Comparison of ENCODE assay signal across 11 cellular contexts in the genomic region with DNA sequence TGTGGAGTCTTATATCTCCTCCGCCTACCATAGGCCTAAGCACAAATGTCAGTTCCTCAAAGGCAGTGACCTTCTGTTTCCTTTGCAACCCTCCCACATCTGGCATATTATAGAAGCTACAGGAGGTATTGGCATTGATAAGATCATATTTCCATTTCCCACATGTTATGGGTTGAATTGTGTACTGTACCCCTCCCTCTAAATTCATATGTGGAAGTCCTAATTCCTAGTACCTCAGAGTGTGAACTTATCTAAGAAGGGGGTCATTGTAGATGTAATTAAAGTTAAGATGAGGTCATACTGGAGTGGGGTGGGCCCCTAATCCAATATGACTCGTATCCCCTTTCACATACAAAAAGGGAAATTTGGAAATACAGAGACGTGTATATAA. TPM values are rescaled to one million over a fixed set of nuclear protein-coding genes. Genes with fewer than 3 reads are reported as not detected.
DNase-seq lines count a peak whose midpoint lies in the region; ATAC-seq and TF ChIP-seq lines count a peak whose summit lies in the region.
"Had no signal": no experiment of that assay in that cellular context is flagged by ENCODE, and none has a peak within 500 bp of the region (broad histone marks: within the 10 kb centered on the region; RNA-seq: fewer than 3 reads in every experiment).

No MANE protein-coding gene starts in this region.

- H3K27me3 ChIP-seq in OCI-LY3 (ENCODE audit: low read depth, low read length) (no peaks in the 10 kb centered on the region), Karpas-422 (ENCODE audit: low read length) (no peaks in the 10 kb centered on the region)

- H3K4me2 ChIP-seq in OCI-LY3 (ENCODE audit: low read length) (peak overlapping the region; percentile 47), Karpas-422 (ENCODE audit: low read depth, low read length, poor library complexity, severe bottlenecking) (no peak overlapping the region)

- H3K4me3 ChIP-seq in OCI-LY3 (ENCODE audit: low read length) (peak overlapping the region; percentile 5), Karpas-422 (ENCODE audit: low read length) (no peak overlapping the region)

- H3K36me3 ChIP-seq in OCI-LY3 (replicated peaks; ENCODE audit: low read depth, low read length): no peaks in the 10 kb centered on the region
- H3K36me3 ChIP-seq in Karpas-422 (ENCODE audit: insufficient read depth, low read length): no peaks in the 10 kb centered on the region

- H2AFZ ChIP-seq in OCI-LY3 (ENCODE audit: low read depth, low read length): peak overlapping the region; percentile 69
- no peak overlapping the region for H2AFZ ChIP-seq in Karpas-422 (ENCODE audit: low read length)

- H3K27ac Mint-ChIP-seq in activated naive CD4-positive, alpha-beta T cell treated with anti-CD3 and anti-CD28 coated beads, Interleukin-2, amount 50 U/mL, for 72 hours: peak overlapping the region; percentile 31 to 86

- no peaks in the 10 kb centered on the region for H3K9me3 ChIP-seq in OCI-LY3 (ENCODE audit: insufficient read depth, low read length)
- no peaks in the 10 kb centered on the region for H3K9me3 ChIP-seq in Karpas-422 (ENCODE audit: low read length)

- peaks cover 5 to 17% of the 10 kb centered on the region in 2 donors for H3K36me3 Mint-ChIP-seq in activated naive CD4-positive, alpha-beta T cell treated with anti-CD3 and anti-CD28 coated beads, Interleukin-2, amount 50 U/mL, for 72 hours

- no peaks in the 10 kb centered on the region for H4K20me1 ChIP-seq in OCI-LY3 (ENCODE audit: insufficient read depth, low read length)
- H4K20me1 ChIP-seq in Karpas-422 (ENCODE audit: insufficient read depth, low read depth, low read length): no peaks in the 10 kb centered on the region

- H3K9me3 Mint-ChIP-seq in activated naive CD4-positive, alpha-beta T cell treated with anti-CD3 and anti-CD28 coated beads, Interleukin-2, amount 50 U/mL, for 72 hours: peaks cover 5 to 9% of the 10 kb centered on the region in 2 donors

- H3K9ac ChIP-seq in OCI-LY3 (ENCODE audit: low read length) (peak overlapping the region; percentile 17; the same call in 1 of the 2 replicates), Karpas-422 (ENCODE audit: low read length) (no peak overlapping the region)

- H3K4me1 ChIP-seq in OCI-LY3 (ENCODE audit: low read length): peaks cover 22% of the 10 kb centered on the region
- peaks cover 6% of the 10 kb centered on the region; the same call in 1 of the 2 replicates for H3K4me1 ChIP-seq in Karpas-422 (ENCODE audit: low read length)

- H3K79me2 ChIP-seq in OCI-LY3 (ENCODE audit: low read length) (no peaks in the 10 kb centered on the region), Karpas-422 (ENCODE audit: low read length) (no peaks in the 10 kb centered on the region)

- no peak for DNase-seq in activated naive CD4-positive, alpha-beta T cell treated with anti-CD3 and anti-CD28 coated beads, Interleukin-2, amount 50 U/mL, for 72 hours (ENCODE audit: low spot score in 2 of 2)
- DNase-seq in activated naive CD4-positive, alpha-beta T cell treated with anti-CD3 and anti-CD28 coated beads, Interleukin-2, amount 50 U/mL, for 16 hours: no peak
- DNase-seq in HuH-7.5 (ENCODE audit: low spot score): no peak
- no peak for DNase-seq in Karpas-422
- no peak for DNase-seq in activated gamma-delta T cell treated with Interleukin-2 at 50 U/mL for 16 hours
- no peak for DNase-seq in stimulated activated naive CD4-positive, alpha-beta T cell treated with Interleukin-2 at 50 U/mL for 16 hours (lab: John Stamatoyannopoulos, UW)
- DNase-seq: NCI-H446 treated with DMSO at 0.1 percent for 48 hours had no signal

- no peaks in the 10 kb centered on the region for H3K9me2 ChIP-seq in Karpas-422 (replicated peaks; ENCODE audit: insufficient read depth, low read length)

- peak; percentile 62 to 71 for ATAC-seq in activated naive CD4-positive, alpha-beta T cell treated with anti-CD3 and anti-CD28 coated beads, Interleukin-2, amount 50 U/mL, for 72 hours
- peak; percentile 31 for ATAC-seq in HG03025 (IDR thresholded peaks at IDR 0.05; ENCODE audit: low FRiP score, unreplicated experiment)

- TF ChIP-seq CTCF in OCI-LY3 (IDR thresholded peaks at IDR 0.05; ENCODE audit: low read depth, low read length): no peak

- H3K27ac ChIP-seq in OCI-LY3 (ENCODE audit: low read length): peak overlapping the region; percentile 52
- no peak overlapping the region for H3K27ac ChIP-seq in Karpas-422 (ENCODE audit: low read length)
- H3K27ac ChIP-seq: C4-2B had no signal

RNA-seq across cellular contexts. Expression of a gene that starts 6.0 kb away (rescaled TPM):
- not detected for total RNA-seq in activated naive CD4-positive, alpha-beta T cell treated with anti-CD3 and anti-CD28 coated beads, Interleukin-2, amount 50 U/mL, for 72 hours
- total RNA-seq in Karpas-422 (2014; rRNA removed; shearing (Covaris generic); ENCODE audit: low replicate concordance): not detected in 2 replicates
- total RNA-seq: activated CD8-positive, alpha-beta memory T cell treated with anti-CD3 and anti-CD28 coated beads for 36 hours had no signal
